In the genomic region with DNA sequence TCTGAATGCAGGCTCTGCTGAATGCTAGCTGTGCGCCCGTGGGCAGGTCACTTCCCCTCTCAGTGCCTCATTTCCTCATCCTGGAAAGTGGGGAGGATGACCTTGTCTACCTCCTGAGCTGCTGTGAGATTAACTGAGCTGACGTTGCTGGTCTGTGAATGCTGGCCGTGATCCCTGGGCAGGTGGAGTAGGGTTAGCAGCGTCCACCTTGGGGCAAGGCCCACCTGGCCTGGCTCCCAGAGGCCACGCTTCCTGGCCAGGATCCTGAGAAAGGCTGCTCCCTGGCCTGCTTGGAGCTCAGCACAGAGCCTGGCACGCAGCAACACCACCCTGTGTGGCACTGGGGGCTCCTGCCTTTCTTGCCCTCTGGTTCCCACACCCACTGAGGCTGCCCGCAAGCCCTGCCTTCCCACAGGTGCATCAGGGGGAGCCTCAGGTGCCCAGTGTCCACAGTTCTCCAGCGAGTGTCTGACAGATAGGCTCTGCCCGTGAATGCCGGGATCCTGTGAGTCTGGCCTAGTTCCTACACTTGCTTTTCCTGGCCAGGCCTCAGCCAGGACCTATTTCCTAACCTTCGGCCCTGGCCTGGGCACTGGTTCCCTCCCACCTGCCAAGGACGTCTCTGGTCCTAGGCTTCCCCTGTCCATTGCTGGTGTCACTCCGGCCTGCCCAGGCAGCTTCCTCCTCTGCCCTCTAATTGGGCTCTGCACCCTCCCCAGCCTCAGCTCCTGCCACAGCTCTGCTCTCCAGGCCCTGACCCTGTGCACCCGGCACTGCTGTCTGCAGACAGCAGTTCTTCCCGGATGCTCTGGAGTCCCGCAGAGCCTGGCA, we compare ENCODE assay signal across 1 cellular context.
TF ChIP-seq lines count a peak whose summit lies in the region.

No MANE protein-coding gene starts in this region.

TF ChIP-seq in GM12891, 5 proteins besides CTCF, POLR2A, EP300 and RAD21:
- TF ChIP-seq SPI1 (IDR thresholded peaks at IDR 0.05; ENCODE audit: low read depth, low read length): 0 out of 2 replicates have a peak, but pooled peaks have one; percentile 1
- TF ChIP-seq POU2F2 (IDR thresholded peaks at IDR 0.05; ENCODE audit: low read depth, low read length): no peak
